ENCODE assay signal across 4 cellular contexts in the genomic region with DNA sequence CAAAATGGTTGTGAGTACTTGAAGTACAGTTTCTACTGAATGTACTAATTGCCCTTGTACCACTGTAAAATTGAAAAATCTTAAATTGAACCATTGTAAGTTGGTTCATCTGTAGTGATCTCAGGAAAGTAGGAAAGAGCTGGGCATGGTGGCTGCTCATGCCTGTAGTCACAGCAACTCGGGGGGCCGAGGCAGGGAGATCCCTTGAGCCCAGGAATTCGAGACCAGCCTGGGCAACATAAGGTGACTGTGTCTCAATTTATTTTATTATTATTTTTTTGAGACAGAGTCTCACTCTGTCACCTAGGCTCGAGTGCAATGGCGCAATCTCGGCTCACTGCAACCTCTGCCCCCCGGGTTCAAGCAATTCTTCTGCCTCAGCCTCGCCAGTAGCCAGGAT. TPM values are rescaled to one million over a fixed set of nuclear protein-coding genes. Genes with fewer than 3 reads are reported as not detected.
"Had no signal": no experiment of that assay in that cellular context is flagged by ENCODE, and none has a peak within 500 bp of the region (broad histone marks: within the 10 kb centered on the region; RNA-seq: fewer than 3 reads in every experiment).

No MANE protein-coding gene starts in this region.

RNA-seq across cellular contexts. Expression of gene SALL4, which starts 14.5 kb away (rescaled TPM):
- total RNA-seq: activated B cell treated with CpG ODN at 0.5 μM for 24 hours; activated CD4-positive, alpha-beta memory T cell treated with anti-CD3 and anti-CD28 coated beads for 36 hours; activated CD4-positive, alpha-beta memory T cell treated with anti-CD3 and anti-CD28 coated beads, Interleukin-2, amount 10 ng/mL, durations not matched to agents 7 days and 5 days; activated CD8-positive, alpha-beta T cell treated with anti-CD3 and anti-CD28 coated beads, Interleukin-2, amount 10 ng/mL, durations not matched to agents 7 days and 5 days had no signal
